14 cellular contexts compared by ENCODE assay signal in genomic region chr6:44855562-44856494, GRCh38.
DNase-seq lines count a peak whose midpoint lies in the region; ATAC-seq, FAIRE-seq and TF ChIP-seq lines count a peak whose summit lies in the region.
"Had no signal": no experiment of that assay in that cellular context is flagged by ENCODE, and none has a peak within 500 bp of the region (broad histone marks: within the 10 kb centered on the region; RNA-seq: fewer than 3 reads in every experiment).

No MANE protein-coding gene starts in this region.

- ATAC-seq in HG02981 (IDR thresholded peaks at IDR 0.05; ENCODE audit: unreplicated experiment) (no peak), T-cell (replicated peaks in 1 of 4) (no peak)
- ATAC-seq: body of pancreas had no signal

- FAIRE-seq in bronchial epithelial cell (lab: Jason Lieb, UNC), result no peak
- FAIRE-seq: islet of Langerhans had no signal

- DNase-seq in AG20443 (ENCODE audit: low spot score) (peak; percentile 14), HFF-Myc (ENCODE audit: extremely low read depth, low read depth) (peak; percentile 14), bronchial epithelial cell (ENCODE audit: low read depth) (peak; percentile 13), mesothelial cell of epicardium (ENCODE audit: low spot score in 2 of 2, unreplicated experiment in 2 of 2) (no peak), T-cell (no peak)
- DNase-seq in activated naive CD4-positive, alpha-beta T cell treated with Interleukin-2 at 50 U/mL for 16 hours, result no peak
- DNase-seq in activated CD4-positive, CD25-positive, alpha-beta regulatory T cell treated with anti-CD3 and anti-CD28 coated beads, Interleukin-2, amount 50 U/mL, for 72 hours, result no peak
- DNase-seq: activated B cell treated with CpG ODN at 0.5 μM for 24 hours; activated T-cell treated with anti-CD3 and anti-CD28 coated beads for 4 hours; body of pancreas; nephron progenitor cell; stimulated activated naive CD4-positive, alpha-beta T cell had no signal

- peak overlapping the region; percentile 47 for H3K27ac Mint-ChIP-seq in mesothelial cell of epicardium
- H3K27ac Mint-ChIP-seq in T-cell, result no peak overlapping the region
- H3K27ac Mint-ChIP-seq: activated B cell treated with CpG ODN at 0.5 μM for 24 hours, nephron progenitor cell had no signal

- no peaks in the 10 kb centered on the region for H3K27me3 ChIP-seq in bronchial epithelial cell (ENCODE audit: control insufficient read depth, insufficient read depth, low read length)
- H3K27me3 ChIP-seq: body of pancreas had no signal

- H3K9me3 Mint-ChIP-seq in mesothelial cell of epicardium (no peaks in the 10 kb centered on the region), T-cell (no peaks in the 10 kb centered on the region)
- H3K9me3 Mint-ChIP-seq: activated B cell treated with CpG ODN at 0.5 μM for 24 hours, nephron progenitor cell had no signal

- H3K4me1 Mint-ChIP-seq in mesothelial cell of epicardium (peaks cover 58% of the 10 kb centered on the region), T-cell (peaks cover 38 to 50% (median 47%) of the 10 kb centered on the region in 3 donors)
- H3K4me1 Mint-ChIP-seq: activated B cell treated with CpG ODN at 0.5 μM for 24 hours had no signal

- H3K27me3 Mint-ChIP-seq in mesothelial cell of epicardium (ENCODE audit: low read depth) (no peaks in the 10 kb centered on the region), T-cell (no peaks in the 10 kb centered on the region)
- H3K27me3 Mint-ChIP-seq: activated B cell treated with CpG ODN at 0.5 μM for 24 hours had no signal

- H3K36me3 ChIP-seq in bronchial epithelial cell (ENCODE audit: control insufficient read depth, insufficient read depth, low read length), result no peaks in the 10 kb centered on the region

- POLR2A ChIA-PET in T-cell (lab: Charles Lee), result no interaction called here

- CTCF ChIA-PET in T-cell (lab: Charles Lee), result interaction anchor here in 1 of 2 donors (0.5 kb wide), 1 partner anchor 284 kb away, joined by 4 read pairs; no protein-coding TSS in a partner anchor

- H3K4me3 ChIP-seq in HFF-Myc (replicated peaks; ENCODE audit: low read depth, low read length) (no peak overlapping the region), bronchial epithelial cell (ENCODE audit: low read depth, low read length) (no peak overlapping the region)
- H3K4me3 ChIP-seq: body of pancreas had no signal

- no peaks in the 10 kb centered on the region for H3K36me3 Mint-ChIP-seq in mesothelial cell of epicardium
- peaks cover 16% of the 10 kb centered on the region for H3K36me3 Mint-ChIP-seq in T-cell

- TF ChIP-seq CTCF in HFF-Myc (IDR thresholded peaks at IDR 0.05; ENCODE audit: low read depth, low read length, missing control alignments), result no peak
- no peak for TF ChIP-seq CTCF in bronchial epithelial cell (IDR thresholded peaks at IDR 0.05; ENCODE audit: insufficient read depth, low read length, severe bottlenecking)
- no peak for TF ChIP-seq CTCF in mesothelial cell of epicardium (IDR thresholded peaks at IDR 0.05; ENCODE audit: unreplicated experiment)

- H3K4me3 Mint-ChIP-seq in mesothelial cell of epicardium (no peak overlapping the region), T-cell (no peak overlapping the region)
- H3K4me3 Mint-ChIP-seq: activated B cell treated with CpG ODN at 0.5 μM for 24 hours, nephron progenitor cell had no signal

Comparison
In these comparisons a context has a peak if more than half of its experiments do, and no peak if none do; other contexts are left out.
1. DNase-seq: peak in AG20443 (single experiment), HFF-Myc (single experiment) and bronchial epithelial cell (single experiment); none in mesothelial cell of epicardium (0 of 2), T-cell (0 of 34), activated naive CD4-positive, alpha-beta T cell treated with Interleukin-2 at 50 U/mL for 16 hours (single experiment) and activated CD4-positive, CD25-positive, alpha-beta regulatory T cell treated with anti-CD3 and anti-CD28 coated beads, Interleukin-2, amount 50 U/mL, for 72 hours (single experiment).